ENCODE assay signal across 10 cellular contexts in the genomic region with DNA sequence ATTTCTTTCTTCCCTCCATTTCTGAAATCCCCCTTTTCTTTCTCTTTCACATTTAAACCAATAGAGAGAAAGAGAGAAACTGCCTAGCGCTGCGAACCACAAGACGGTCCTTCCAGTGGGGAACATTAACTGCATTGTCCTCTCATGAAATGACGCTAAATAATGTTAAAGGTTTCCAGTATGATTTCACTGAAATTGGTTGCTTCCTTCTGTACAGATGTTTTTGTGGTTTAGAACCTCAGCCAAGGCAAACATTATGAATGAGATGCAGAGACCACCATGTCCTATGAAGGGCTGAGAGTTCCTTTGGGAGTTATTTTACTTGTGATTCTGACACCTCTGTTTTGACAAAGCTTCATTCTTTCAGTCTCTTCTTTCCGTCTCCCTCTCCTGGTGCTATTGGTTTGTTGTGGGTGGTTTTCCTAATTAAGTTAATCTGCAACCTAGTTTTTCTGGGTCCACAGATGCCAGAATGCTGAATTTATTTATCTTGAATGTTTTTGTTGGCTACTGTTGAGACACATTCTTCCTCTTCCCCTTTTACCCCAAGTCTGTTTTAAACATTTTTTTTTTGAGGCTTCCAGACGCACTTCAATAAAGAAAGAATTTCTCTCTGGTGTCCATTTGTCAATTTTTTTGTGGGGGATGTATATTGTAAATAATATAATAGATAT. TPM values are rescaled to one million over a fixed set of nuclear protein-coding genes. Genes with fewer than 3 reads are reported as not detected.
DNase-seq lines count a peak whose midpoint lies in the region; ATAC-seq and TF ChIP-seq lines count a peak whose summit lies in the region.
"Had no signal": no experiment of that assay in that cellular context is flagged by ENCODE, and none has a peak within 500 bp of the region (broad histone marks: within the 10 kb centered on the region; RNA-seq: fewer than 3 reads in every experiment).

No MANE protein-coding gene starts in this region.

- H3K9me3 ChIP-seq in skeletal muscle tissue (ENCODE audit: control insufficient read depth in 3 of 3, low read length in 3 of 3) (no peaks in the 10 kb centered on the region), MM.1S (replicated peaks; ENCODE audit: insufficient read depth, low read length) (no peaks in the 10 kb centered on the region)

- peak overlapping the region; percentile 0 to 36 (median 28) for H3K9ac ChIP-seq in skeletal muscle tissue (ENCODE audit: low read depth in 1 of 3, low read length in 3 of 3)
- no peak overlapping the region for H3K9ac ChIP-seq in MM.1S (ENCODE audit: low read length)

- H3K4me1 ChIP-seq in skeletal muscle tissue (ENCODE audit: control insufficient read depth in 3 of 3, insufficient read depth in 3 of 3, low read length in 3 of 3) (peaks cover 60 to 81% (median 78%) of the 10 kb centered on the region in 3 donors), MM.1S (ENCODE audit: low read length) (no peaks in the 10 kb centered on the region)

- no peaks in the 10 kb centered on the region for H4K20me1 ChIP-seq in MM.1S (ENCODE audit: insufficient read depth, low read length)

- H3K9me2 ChIP-seq in MM.1S (replicated peaks; ENCODE audit: insufficient read depth, low read length): no peaks in the 10 kb centered on the region

- no peaks in the 10 kb centered on the region for H3F3A ChIP-seq in MM.1S (ENCODE audit: insufficient read depth, low read length)

- H3K27ac ChIP-seq in skeletal muscle tissue (ENCODE audit: low read depth, low read length) (peak overlapping the region; percentile 26), MM.1S (ENCODE audit: low read length) (no peak overlapping the region)

- ATAC-seq in HG03175 (IDR thresholded peaks at IDR 0.05; ENCODE audit: unreplicated experiment) (no peak), GM18520 (IDR thresholded peaks at IDR 0.05; ENCODE audit: unreplicated experiment) (no peak)

- TF ChIP-seq CTCF in MM.1S (IDR thresholded peaks at IDR 0.05; ENCODE audit: low read length): no peak

- no peaks in the 10 kb centered on the region for H3K27me3 ChIP-seq in skeletal muscle tissue (ENCODE audit: control insufficient read depth in 3 of 3, insufficient read depth in 3 of 3, low read length in 3 of 3)
- H3K27me3 ChIP-seq in MM.1S (replicated peaks; ENCODE audit: insufficient read depth, low read length): no peaks in the 10 kb centered on the region

- no peaks in the 10 kb centered on the region for H3K79me2 ChIP-seq in MM.1S (ENCODE audit: low read length)

- no peak overlapping the region for H3K4me2 ChIP-seq in MM.1S (ENCODE audit: low read depth, low read length)

- H2AFZ ChIP-seq in MM.1S (ENCODE audit: low read length): no peak overlapping the region

- H3K36me3 ChIP-seq in skeletal muscle tissue (ENCODE audit: control insufficient read depth in 3 of 3, insufficient read depth in 3 of 3, low read length in 3 of 3): peaks cover 0 to 4% (median 0%) of the 10 kb centered on the region in 3 donors
- H3K36me3 ChIP-seq in MM.1S (replicated peaks; ENCODE audit: insufficient read depth, low read length): no peaks in the 10 kb centered on the region

- DNase-seq in Daoy (ENCODE audit: low read depth) (peak; percentile 30), brain pericyte (ENCODE audit: low read depth, low spot score) (peak; percentile 65), iris pigment epithelial cell (ENCODE audit: low read depth) (peak; percentile 61), MM.1S (no peak)
- no peak for DNase-seq in effector CD8-positive, alpha-beta T cell (lab: John Stamatoyannopoulos, UW)
- DNase-seq: NK-92 treated with Interleukin-12 subunit alpha and Interleukin-12 subunit beta, amount 100 ng/mL, for 24 hours had no signal

- H3K4me3 ChIP-seq in skeletal muscle tissue (ENCODE audit: low read length in 3 of 3) (peak overlapping the region in 1 of 3 donors; percentile 45), MM.1S (ENCODE audit: low read length) (no peak overlapping the region)

RNA-seq across cellular contexts. Expression of a gene that starts 52.0 kb away (rescaled TPM):
- not detected in 2 replicates for total RNA-seq in Daoy (2014; rRNA removed; shearing (Covaris generic))
- 6.8 TPM for total RNA-seq in skeletal muscle tissue
- total RNA-seq: HT-29 had no signal

Comparison
In these comparisons a context has a peak if more than half of its experiments do, and no peak if none do; other contexts are left out.
1. DNase-seq: peak in Daoy (single experiment), brain pericyte (single experiment) and iris pigment epithelial cell (single experiment); none in MM.1S (single experiment) and effector CD8-positive, alpha-beta T cell (single experiment).